ENCODE assay signal across 10 cellular contexts in genomic region chrX:40172980-40173661, GRCh38.
DNase-seq lines count a peak whose midpoint lies in the region; ATAC-seq and TF ChIP-seq lines count a peak whose summit lies in the region.
"Had no signal": no experiment of that assay in that cellular context is flagged by ENCODE, and none has a peak within 500 bp of the region (broad histone marks: within the 10 kb centered on the region; RNA-seq: fewer than 3 reads in every experiment).

No MANE protein-coding gene starts in this region.

- H3F3A ChIP-seq in GM23338 (replicated peaks; ENCODE audit: low read depth): 0 out of 2 replicates have a peak, but pooled peaks cover 3% of the 10 kb centered on the region
- H3F3A ChIP-seq in smooth muscle cell (ENCODE audit: low read depth): peaks cover 21% of the 10 kb centered on the region

- no peak overlapping the region for H3K27ac Mint-ChIP-seq in GM23338

- WGBS in smooth muscle cell (ENCODE audit: low lambda C conversion rate): 58% methylated on average over 14 of the region's 14 CpGs

- H3K4me1 Mint-ChIP-seq in GM23338: peaks cover 24% of the 10 kb centered on the region

- H3K79me2 ChIP-seq in GM23338 (replicated peaks; ENCODE audit: insufficient read depth) (peaks cover 23% of the 10 kb centered on the region), smooth muscle cell (ENCODE audit: low read depth) (no peaks in the 10 kb centered on the region)

- H3K4me1 ChIP-seq in GM23338 (ENCODE audit: insufficient read depth) (peaks cover 23% of the 10 kb centered on the region), smooth muscle cell (ENCODE audit: low read depth) (peaks cover 20% of the 10 kb centered on the region), foreskin keratinocyte (no peaks in the 10 kb centered on the region)

- H4K20me1 ChIP-seq in GM23338 (replicated peaks; ENCODE audit: insufficient read depth) (no peaks in the 10 kb centered on the region), smooth muscle cell (ENCODE audit: low read depth) (no peaks in the 10 kb centered on the region)

- H3K27me3 ChIP-seq in GM23338 (ENCODE audit: insufficient read depth) (peaks cover 30% of the 10 kb centered on the region), smooth muscle cell (ENCODE audit: low read depth) (no peaks in the 10 kb centered on the region), foreskin keratinocyte (no peaks in the 10 kb centered on the region)
- H3K27me3 ChIP-seq: brain microvascular endothelial cell, SJSA1 had no signal

- no peaks in the 10 kb centered on the region for H3K36me3 ChIP-seq in GM23338 (ENCODE audit: insufficient read depth)
- no peaks in the 10 kb centered on the region for H3K36me3 ChIP-seq in smooth muscle cell (ENCODE audit: low read depth)
- H3K36me3 ChIP-seq: brain microvascular endothelial cell, SJSA1 had no signal

- no peaks in the 10 kb centered on the region; the same call in 2 of the 3 replicates for H3K9me3 Mint-ChIP-seq in GM23338

- in situ Hi-C loops in G401 (cut with HindIII; ENCODE audit: low sequenced_read_pairs): no loop called here

- TF ChIP-seq CTCF in GM23338 (conservative IDR thresholded peaks at IDR 0.05; ENCODE audit: low read depth in 2 of 2): no peak
- no peak for TF ChIP-seq CTCF in VCaP (conservative IDR thresholded peaks at IDR 0.05)
- no peak for TF ChIP-seq CTCF in smooth muscle cell (IDR thresholded peaks at IDR 0.05; ENCODE audit: borderline replicate concordance, insufficient read depth, poor library complexity, severe bottlenecking)
- no peak for TF ChIP-seq CTCF in foreskin keratinocyte (conservative IDR thresholded peaks at IDR 0.05)

- H3K4me2 ChIP-seq in GM23338 (peak overlapping the region; percentile 84), smooth muscle cell (peak overlapping the region; percentile 85)

- no peaks in the 10 kb centered on the region for H3K9me2 ChIP-seq in GM23338 (ENCODE audit: insufficient read depth)

- ATAC-seq in GM23338: no peak
- no peak for ATAC-seq in HG02610 (IDR thresholded peaks at IDR 0.05; ENCODE audit: unreplicated experiment)
- ATAC-seq in foreskin keratinocyte: no peak
- ATAC-seq in GM21737 (IDR thresholded peaks at IDR 0.05; ENCODE audit: unreplicated experiment): no peak

- H3K9me3 ChIP-seq in smooth muscle cell (replicated peaks; ENCODE audit: low read depth): no peaks in the 10 kb centered on the region
- H3K9me3 ChIP-seq: SJSA1 had no signal

- no peak overlapping the region for H2AFZ ChIP-seq in GM23338
- no peak overlapping the region for H2AFZ ChIP-seq in smooth muscle cell (ENCODE audit: low read depth)

- DNase-seq in GM23338 (ENCODE audit: low spot score) (no peak), smooth muscle cell (lab: John Stamatoyannopoulos, UW; ENCODE audit: unreplicated experiment) (no peak), G401 (ENCODE audit: low spot score) (no peak), foreskin keratinocyte (no peak)
- DNase-seq: brain microvascular endothelial cell had no signal

- H3K27ac ChIP-seq in GM23338 (ENCODE audit: low read depth) (no peak overlapping the region), VCaP (peak overlapping the region; percentile 98), smooth muscle cell (ENCODE audit: low read depth) (no peak overlapping the region), foreskin keratinocyte (no peak overlapping the region)

- peaks cover 23% of the 10 kb centered on the region for H3K27me3 Mint-ChIP-seq in GM23338 (ENCODE audit: insufficient read depth, low read depth, poor library complexity)

- H3K4me3 Mint-ChIP-seq in GM23338: peak overlapping the region; percentile 80

- H3K9ac ChIP-seq in smooth muscle cell (ENCODE audit: low read depth): no peak overlapping the region

- H3K4me3 ChIP-seq in GM23338: peak overlapping the region; percentile 59
- H3K4me3 ChIP-seq in iPS-11a (ENCODE audit: low read depth, low read length): peak overlapping the region; percentile 47
- peak overlapping the region; percentile 46 for H3K4me3 ChIP-seq in smooth muscle cell

- no peaks in the 10 kb centered on the region; the same call in 2 of the 3 replicates for H3K36me3 Mint-ChIP-seq in GM23338 (ENCODE audit: low read depth)

TF ChIP-seq in GM23338, 12 proteins besides CTCF, POLR2A, EP300 and RAD21 (continues in another document):
- TF ChIP-seq POLR2AphosphoS5 (IDR thresholded peaks at IDR 0.05; ENCODE audit: low read depth): no peak; the same call in 1 of the 2 replicates
- no peak for TF ChIP-seq NANOG (IDR thresholded peaks at IDR 0.05; ENCODE audit: borderline replicate concordance)
- no peak for TF ChIP-seq ZNF462 (CRISPR knock-in tag; IDR thresholded peaks at IDR 0.05)
- TF ChIP-seq ETS1 (IDR thresholded peaks at IDR 0.05): no peak
- TF ChIP-seq JUNB (IDR thresholded peaks at IDR 0.05; ENCODE audit: unreplicated experiment): no peak
- no peak for TF ChIP-seq ZNF331 (CRISPR knock-in tag; IDR thresholded peaks at IDR 0.05; ENCODE audit: low read depth)
